13 cellular contexts compared by ENCODE assay signal in the genomic region with DNA sequence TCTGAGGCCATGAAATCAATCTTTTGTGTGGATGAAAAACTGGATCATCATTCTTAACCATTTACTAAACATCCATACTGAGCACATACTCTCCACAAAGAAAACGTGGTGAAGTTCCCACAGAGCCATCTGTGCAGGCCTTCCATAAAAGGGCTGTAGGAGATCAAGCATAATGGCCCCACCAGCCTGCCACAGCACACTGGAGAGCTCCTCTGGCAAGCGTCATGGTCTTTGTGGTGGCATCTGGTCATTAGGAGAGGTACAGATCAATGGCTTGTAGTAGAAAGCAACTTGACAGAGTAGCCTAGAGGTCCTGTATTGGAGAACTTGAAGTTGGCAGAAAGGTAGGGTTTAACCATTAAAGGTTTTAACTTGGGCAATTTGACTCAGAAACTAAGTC.
DNase-seq lines count a peak whose midpoint lies in the region; ATAC-seq and TF ChIP-seq lines count a peak whose summit lies in the region.
"Had no signal": no experiment of that assay in that cellular context is flagged by ENCODE, and none has a peak within 500 bp of the region (broad histone marks: within the 10 kb centered on the region; RNA-seq: fewer than 3 reads in every experiment).

No MANE protein-coding gene starts in this region.

- H3K27ac Mint-ChIP-seq in activated CD8-positive, alpha-beta T cell treated with anti-CD3 and anti-CD28 coated beads for 36 hours: peak overlapping the region; percentile 17
- H3K27ac Mint-ChIP-seq in activated CD8-positive, alpha-beta T cell treated with anti-CD3 and anti-CD28 coated beads, Interleukin-2, amount 10 ng/mL, durations not matched to agents 7 days and 5 days: no peak overlapping the region
- H3K27ac Mint-ChIP-seq in activated naive CD8-positive, alpha-beta T cell treated with anti-CD3 and anti-CD28 coated beads for 36 hours: peak overlapping the region; percentile 60
- H3K27ac Mint-ChIP-seq in type B pancreatic cell: peak overlapping the region; percentile 77
- H3K27ac Mint-ChIP-seq: activated naive CD4-positive, alpha-beta T cell treated with anti-CD3 and anti-CD28 coated beads, Interleukin-2, amount 10 ng/mL, durations not matched to agents 7 days and 5 days; natural killer cell treated with Interleukin-12 subunit alpha and Interleukin-12 subunit beta and Interleukin-15 and Interleukin-18, amount 100 ng/mL, for 72 hours; T-helper 1 cell treated with Interleukin-12 subunit alpha and Interleukin-12 subunit beta and Interleukin-4 antibody, amounts not matched to agents 30 μg/mL and 1 μg/mL, for 36 hours had no signal

- CTCF ChIA-PET in activated CD8-positive, alpha-beta T cell treated with anti-CD3 and anti-CD28 coated beads for 36 hours (lab: Charles Lee): interaction anchor here (1.0 to 6.3 kb wide), 2 partner anchors 68 kb away, joined by 5 to 45 read pairs; no protein-coding TSS in a partner anchor
- CTCF ChIA-PET in activated CD8-positive, alpha-beta T cell treated with anti-CD3 and anti-CD28 coated beads, Interleukin-2, amount 10 ng/mL, durations not matched to agents 7 days and 5 days (lab: Charles Lee): interaction anchor here (1.8 to 5.7 kb wide), 2 partner anchors 69 to 112 kb away, joined by 4 to 50 read pairs; no protein-coding TSS in a partner anchor

- no peak overlapping the region for H3K4me3 Mint-ChIP-seq in activated CD8-positive, alpha-beta T cell treated with anti-CD3 and anti-CD28 coated beads for 36 hours
- no peak overlapping the region for H3K4me3 Mint-ChIP-seq in activated CD8-positive, alpha-beta T cell treated with anti-CD3 and anti-CD28 coated beads, Interleukin-2, amount 10 ng/mL, durations not matched to agents 7 days and 5 days
- no peak overlapping the region for H3K4me3 Mint-ChIP-seq in activated naive CD8-positive, alpha-beta T cell treated with anti-CD3 and anti-CD28 coated beads for 36 hours
- H3K4me3 Mint-ChIP-seq in type B pancreatic cell: peak overlapping the region; percentile 79
- H3K4me3 Mint-ChIP-seq: activated naive CD4-positive, alpha-beta T cell treated with anti-CD3 and anti-CD28 coated beads, Interleukin-2, amount 10 ng/mL, durations not matched to agents 7 days and 5 days; natural killer cell treated with Interleukin-12 subunit alpha and Interleukin-12 subunit beta and Interleukin-15 and Interleukin-18, amount 100 ng/mL, for 72 hours; T-helper 1 cell treated with Interleukin-12 subunit alpha and Interleukin-12 subunit beta and Interleukin-4 antibody, amounts not matched to agents 30 μg/mL and 1 μg/mL, for 36 hours had no signal

- no peak for TF ChIP-seq CTCF in activated CD8-positive, alpha-beta T cell treated with anti-CD3 and anti-CD28 coated beads for 36 hours (IDR thresholded peaks at IDR 0.05)
- no peak for TF ChIP-seq CTCF in type B pancreatic cell (conservative IDR thresholded peaks at IDR 0.05)

- POLR2A ChIA-PET in activated CD8-positive, alpha-beta T cell treated with anti-CD3 and anti-CD28 coated beads for 36 hours (lab: Charles Lee): interaction anchor here (0.6 kb wide), 1 partner anchor 94 kb away, joined by 3 read pairs; no protein-coding TSS in a partner anchor
- POLR2A ChIA-PET in activated CD8-positive, alpha-beta T cell treated with anti-CD3 and anti-CD28 coated beads, Interleukin-2, amount 10 ng/mL, durations not matched to agents 7 days and 5 days (lab: Charles Lee): no interaction called here

- intact Hi-C loops in activated CD8-positive, alpha-beta T cell treated with anti-CD3 and anti-CD28 coated beads for 36 hours (cut with micrococcal nuclease): loop anchor here (10.0 kb wide), 2 partner anchors 69 to 449 kb away; no protein-coding TSS in a partner anchor

- peaks cover 19% of the 10 kb centered on the region for H3K36me3 Mint-ChIP-seq in activated CD8-positive, alpha-beta T cell treated with anti-CD3 and anti-CD28 coated beads for 36 hours (ENCODE audit: low read depth)
- H3K36me3 Mint-ChIP-seq in activated CD8-positive, alpha-beta T cell treated with anti-CD3 and anti-CD28 coated beads, Interleukin-2, amount 10 ng/mL, durations not matched to agents 7 days and 5 days (ENCODE audit: low read depth): peaks cover 20% of the 10 kb centered on the region
- H3K36me3 Mint-ChIP-seq in activated naive CD8-positive, alpha-beta T cell treated with anti-CD3 and anti-CD28 coated beads for 36 hours: peaks cover 25% of the 10 kb centered on the region
- peaks cover 21% of the 10 kb centered on the region for H3K36me3 Mint-ChIP-seq in type B pancreatic cell
- H3K36me3 Mint-ChIP-seq: natural killer cell treated with Interleukin-12 subunit alpha and Interleukin-12 subunit beta and Interleukin-15 and Interleukin-18, amount 100 ng/mL, for 72 hours had no signal

- peaks cover 76% of the 10 kb centered on the region for H3K4me1 Mint-ChIP-seq in activated CD8-positive, alpha-beta T cell treated with anti-CD3 and anti-CD28 coated beads for 36 hours (ENCODE audit: low read depth)
- H3K4me1 Mint-ChIP-seq in activated CD8-positive, alpha-beta T cell treated with anti-CD3 and anti-CD28 coated beads, Interleukin-2, amount 10 ng/mL, durations not matched to agents 7 days and 5 days (ENCODE audit: low read depth): peaks cover 51% of the 10 kb centered on the region
- H3K4me1 Mint-ChIP-seq in activated naive CD8-positive, alpha-beta T cell treated with anti-CD3 and anti-CD28 coated beads for 36 hours: peaks cover 68% of the 10 kb centered on the region
- peaks cover 32% of the 10 kb centered on the region for H3K4me1 Mint-ChIP-seq in type B pancreatic cell (ENCODE audit: unreplicated experiment)

- H3K9me3 Mint-ChIP-seq in activated CD8-positive, alpha-beta T cell treated with anti-CD3 and anti-CD28 coated beads for 36 hours: peaks cover 3% of the 10 kb centered on the region
- peaks cover 3% of the 10 kb centered on the region for H3K9me3 Mint-ChIP-seq in activated CD8-positive, alpha-beta T cell treated with anti-CD3 and anti-CD28 coated beads, Interleukin-2, amount 10 ng/mL, durations not matched to agents 7 days and 5 days (ENCODE audit: insufficient read depth)
- H3K9me3 Mint-ChIP-seq in activated naive CD8-positive, alpha-beta T cell treated with anti-CD3 and anti-CD28 coated beads for 36 hours: peaks cover 10% of the 10 kb centered on the region
- H3K9me3 Mint-ChIP-seq in type B pancreatic cell: peaks cover 11% of the 10 kb centered on the region
- H3K9me3 Mint-ChIP-seq: natural killer cell treated with Interleukin-12 subunit alpha and Interleukin-12 subunit beta and Interleukin-15 and Interleukin-18, amount 100 ng/mL, for 72 hours; T-helper 1 cell treated with Interleukin-12 subunit alpha and Interleukin-12 subunit beta and Interleukin-4 antibody, amounts not matched to agents 30 μg/mL and 1 μg/mL, for 36 hours had no signal

- ATAC-seq in activated CD8-positive, alpha-beta T cell treated with anti-CD3 and anti-CD28 coated beads for 36 hours: no peak
- no peak for ATAC-seq in activated CD8-positive, alpha-beta T cell treated with anti-CD3 and anti-CD28 coated beads, Interleukin-2, amount 10 ng/mL, durations not matched to agents 7 days and 5 days
- ATAC-seq: natural killer cell treated with Interleukin-12 subunit alpha and Interleukin-12 subunit beta and Interleukin-15 and Interleukin-18, amount 100 ng/mL, for 72 hours had no signal

- DNase-seq in activated CD8-positive, alpha-beta T cell treated with anti-CD3 and anti-CD28 coated beads for 36 hours: no peak
- DNase-seq in activated CD8-positive, alpha-beta T cell treated with anti-CD3 and anti-CD28 coated beads, Interleukin-2, amount 10 ng/mL, durations not matched to agents 7 days and 5 days: no peak
- no peak for DNase-seq in activated naive CD8-positive, alpha-beta T cell treated with anti-CD3 and anti-CD28 coated beads for 36 hours
- peak; percentile 61 for DNase-seq in mucosa of gallbladder (ENCODE audit: low spot score)
- no peak for DNase-seq in type B pancreatic cell (ENCODE audit: extremely low spot score, unreplicated experiment)
- no peak for DNase-seq in NCI-H774 (lab: John Stamatoyannopoulos, UW)
- DNase-seq in GM03348 (ENCODE audit: low spot score): no peak
- DNase-seq in hypothalamus (lab: John Stamatoyannopoulos, UW): no peak
- DNase-seq: ACHN; activated naive CD4-positive, alpha-beta T cell treated with anti-CD3 and anti-CD28 coated beads, Interleukin-2, amount 10 ng/mL, durations not matched to agents 7 days and 5 days; effector CD4-positive, alpha-beta T cell had no signal

- H3K27me3 Mint-ChIP-seq in activated CD8-positive, alpha-beta T cell treated with anti-CD3 and anti-CD28 coated beads for 36 hours: no peaks in the 10 kb centered on the region
- no peaks in the 10 kb centered on the region for H3K27me3 Mint-ChIP-seq in activated CD8-positive, alpha-beta T cell treated with anti-CD3 and anti-CD28 coated beads, Interleukin-2, amount 10 ng/mL, durations not matched to agents 7 days and 5 days (ENCODE audit: low read depth)
- no peaks in the 10 kb centered on the region for H3K27me3 Mint-ChIP-seq in activated naive CD8-positive, alpha-beta T cell treated with anti-CD3 and anti-CD28 coated beads for 36 hours
- no peaks in the 10 kb centered on the region for H3K27me3 Mint-ChIP-seq in type B pancreatic cell
- H3K27me3 Mint-ChIP-seq: activated naive CD4-positive, alpha-beta T cell treated with anti-CD3 and anti-CD28 coated beads, Interleukin-2, amount 10 ng/mL, durations not matched to agents 7 days and 5 days; natural killer cell treated with Interleukin-12 subunit alpha and Interleukin-12 subunit beta and Interleukin-15 and Interleukin-18, amount 100 ng/mL, for 72 hours had no signal
